ENCODE assay signal across 16 cellular contexts in the genomic region with DNA sequence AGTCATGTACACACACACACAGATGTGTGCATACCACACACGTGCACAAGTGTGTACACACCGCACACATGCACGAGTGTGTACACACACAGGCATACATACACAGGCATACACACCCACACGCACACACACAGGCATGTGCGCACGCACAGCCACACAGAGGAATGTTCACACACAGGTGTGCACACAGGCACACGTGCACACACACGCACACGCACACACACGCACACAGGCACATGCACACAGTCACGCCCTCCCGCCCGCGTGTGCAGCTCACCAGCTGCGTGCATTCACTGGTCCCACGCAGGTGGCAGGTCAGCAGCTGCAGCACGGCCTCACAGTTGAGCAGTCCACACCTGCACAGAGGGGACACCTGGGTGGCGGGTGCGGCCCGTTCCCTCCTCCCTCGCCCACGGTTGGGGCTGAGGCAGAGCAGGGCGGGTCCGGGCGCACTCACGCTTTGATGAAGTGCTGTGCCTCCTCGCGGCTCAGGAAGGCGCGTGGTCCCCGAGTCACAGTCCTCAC. TPM values are rescaled to one million over a fixed set of nuclear protein-coding genes. Genes with fewer than 3 reads are reported as not detected.
DNase-seq lines count a peak whose midpoint lies in the region; ATAC-seq and TF ChIP-seq lines count a peak whose summit lies in the region.
"Had no signal": no experiment of that assay in that cellular context is flagged by ENCODE, and none has a peak within 500 bp of the region (broad histone marks: within the 10 kb centered on the region; RNA-seq: fewer than 3 reads in every experiment).

No MANE protein-coding gene starts in this region.

- peak overlapping the region; percentile 54; the same call in 1 of the 2 replicates for H3K27ac Mint-ChIP-seq in WTC11
- no peak overlapping the region for H3K27ac Mint-ChIP-seq in activated CD8-positive, alpha-beta T cell treated with anti-CD3 and anti-CD28 coated beads for 36 hours

- H2BK120ac ChIP-seq in mesenchymal stem cell (ENCODE audit: low read depth, low read length), result no peak overlapping the region

- peaks cover 3% of the 10 kb centered on the region for H3K27me3 Mint-ChIP-seq in WTC11 (ENCODE audit: low read depth)
- H3K27me3 Mint-ChIP-seq in activated CD8-positive, alpha-beta T cell treated with anti-CD3 and anti-CD28 coated beads for 36 hours, result no peaks in the 10 kb centered on the region

- CTCF ChIA-PET in WTC11 (lab: Charles Lee), result interaction anchor here (0.9 to 1.0 kb wide), 3 partner anchors 88 to 137 kb away, joined by 3 to 4 read pairs (median 3); no protein-coding TSS in a partner anchor
- CTCF ChIA-PET in activated CD8-positive, alpha-beta T cell treated with anti-CD3 and anti-CD28 coated beads for 36 hours (lab: Charles Lee), result no interaction called here

- intact Hi-C loops in activated CD8-positive, alpha-beta T cell treated with anti-CD3 and anti-CD28 coated beads for 36 hours (cut with micrococcal nuclease), result no loop called here

- H3K79me1 ChIP-seq in mesenchymal stem cell (replicated peaks; ENCODE audit: low read length, poor library complexity, severe bottlenecking), result peaks cover 37% of the 10 kb centered on the region

- no peaks in the 10 kb centered on the region for H3K27me3 ChIP-seq in mesenchymal stem cell (ENCODE audit: control insufficient read depth in 1 of 2, insufficient read depth in 1 of 2, low read length in 2 of 2)
- H3K27me3 ChIP-seq: MG63 had no signal

- TF ChIP-seq CTCF in WTC11 (IDR thresholded peaks at IDR 0.05), result no peak
- no peak for TF ChIP-seq CTCF in activated CD8-positive, alpha-beta T cell treated with anti-CD3 and anti-CD28 coated beads for 36 hours (IDR thresholded peaks at IDR 0.05)

- peaks cover 40 to 77% of the 10 kb centered on the region in 2 experiments for H3K36me3 ChIP-seq in mesenchymal stem cell (ENCODE audit: control insufficient read depth in 1 of 2, insufficient read depth in 2 of 2, low read depth in 1 of 2, low read length in 2 of 2)

- H3K4me3 ChIP-seq in mesenchymal stem cell (ENCODE audit: insufficient read depth in 1 of 2, low read depth in 1 of 2, low read length in 2 of 2), result no peak overlapping the region
- H3K4me3 ChIP-seq: MG63 had no signal

- H3K14ac ChIP-seq in mesenchymal stem cell (ENCODE audit: low read length in 2 of 2), result no peak overlapping the region

- H4K8ac ChIP-seq in mesenchymal stem cell (ENCODE audit: low read length), result no peak overlapping the region

- no peak overlapping the region for H3K4me3 Mint-ChIP-seq in WTC11
- H3K4me3 Mint-ChIP-seq in activated CD8-positive, alpha-beta T cell treated with anti-CD3 and anti-CD28 coated beads for 36 hours, result no peak overlapping the region

- peaks cover 6% of the 10 kb centered on the region for H3K4me1 ChIP-seq in mesenchymal stem cell (ENCODE audit: control insufficient read depth, insufficient read depth, low read depth, low read length)

- H3K23ac ChIP-seq in mesenchymal stem cell (ENCODE audit: low read length in 2 of 2), result no peak overlapping the region

- H3K36me3 Mint-ChIP-seq in WTC11, result peaks cover 14% of the 10 kb centered on the region
- H3K36me3 Mint-ChIP-seq in activated CD8-positive, alpha-beta T cell treated with anti-CD3 and anti-CD28 coated beads for 36 hours (ENCODE audit: low read depth), result peaks cover 7% of the 10 kb centered on the region

- peak overlapping the region; percentile 31 for H4K91ac ChIP-seq in mesenchymal stem cell (ENCODE audit: low read length)

- ATAC-seq in WTC11 (no peak), SK-N-SH treated with all-trans-retinoic acid at 6 μM for 48 hours (no peak)
- no peak for ATAC-seq in activated CD8-positive, alpha-beta T cell treated with anti-CD3 and anti-CD28 coated beads for 36 hours

- H2BK5ac ChIP-seq in mesenchymal stem cell (ENCODE audit: low read depth, low read length, poor library complexity, severe bottlenecking), result no peak overlapping the region

- no peak overlapping the region for H3K4ac ChIP-seq in mesenchymal stem cell (ENCODE audit: low read depth in 1 of 2, low read length in 2 of 2)

- no peak overlapping the region for H2BK15ac ChIP-seq in mesenchymal stem cell (ENCODE audit: low read depth, poor library complexity, severe bottlenecking)

- H3K9me3 Mint-ChIP-seq in WTC11, result no peaks in the 10 kb centered on the region
- no peaks in the 10 kb centered on the region for H3K9me3 Mint-ChIP-seq in activated CD8-positive, alpha-beta T cell treated with anti-CD3 and anti-CD28 coated beads for 36 hours

- 95% methylated on average over 31 of the region's 31 CpGs for WGBS in mesenchymal stem cell

- H3K9me3 ChIP-seq in mesenchymal stem cell (ENCODE audit: control insufficient read depth, low read length), result peaks cover 3% of the 10 kb centered on the region

- POLR2A ChIA-PET in WTC11 (lab: Charles Lee), result no interaction called here
- POLR2A ChIA-PET in activated CD8-positive, alpha-beta T cell treated with anti-CD3 and anti-CD28 coated beads for 36 hours (lab: Charles Lee), result no interaction called here

- DNase-seq in NCI-H748 (lab: John Stamatoyannopoulos, UW; ENCODE audit: unreplicated experiment), result peak; percentile 18
- no peak for DNase-seq in NCI-H748 treated with DMSO at 0.1 percent for 48 hours (lab: John Stamatoyannopoulos, UW)
- DNase-seq in COLO668 (lab: John Stamatoyannopoulos, UW; ENCODE audit: unreplicated experiment), result peak; percentile 42
- no peak for DNase-seq in WTC11 (ENCODE audit: low spot score)
- no peak for DNase-seq in mesenchymal stem cell
- DNase-seq in NCI-H2227 (lab: John Stamatoyannopoulos, UW; ENCODE audit: unreplicated experiment), result no peak
- DNase-seq in activated CD8-positive, alpha-beta T cell treated with anti-CD3 and anti-CD28 coated beads for 36 hours, result no peak
- DNase-seq: C1 segment of cervical spinal cord, Caco-2, MG63, NCI-H1105 treated with DMSO at 0.1 percent for 48 hours, NCI-H187, NCI-H2171 treated with DMSO at 0.1 percent for 48 hours, NCI-H510A had no signal

- no peak overlapping the region for H2AFZ ChIP-seq in mesenchymal stem cell (ENCODE audit: low read depth, low read length)

- no peak overlapping the region for H2BK12ac ChIP-seq in mesenchymal stem cell (ENCODE audit: low read length in 2 of 2)

- H3K18ac ChIP-seq in mesenchymal stem cell (ENCODE audit: low read depth in 1 of 2, low read length in 2 of 2), result no peak overlapping the region

- H2AK5ac ChIP-seq in mesenchymal stem cell (ENCODE audit: low read length, severe bottlenecking), result no peak overlapping the region

- H3K4me1 Mint-ChIP-seq in WTC11, result no peaks in the 10 kb centered on the region
- peaks cover 8% of the 10 kb centered on the region for H3K4me1 Mint-ChIP-seq in activated CD8-positive, alpha-beta T cell treated with anti-CD3 and anti-CD28 coated beads for 36 hours (ENCODE audit: low read depth)

- no peak overlapping the region for H3K27ac ChIP-seq in mesenchymal stem cell (ENCODE audit: low read length, poor library complexity, severe bottlenecking)
- H3K27ac ChIP-seq: HL-60 had no signal

- H3K9ac ChIP-seq in mesenchymal stem cell (ENCODE audit: low read length), result no peak overlapping the region

- H3K4me2 ChIP-seq in mesenchymal stem cell (ENCODE audit: low read length, poor library complexity, severe bottlenecking), result no peak overlapping the region

TF ChIP-seq in WTC11, 78 proteins besides CTCF, POLR2A, EP300 and RAD21 (continues in another document):
- TF ChIP-seq SMAD4 (CRISPR knock-in tag; IDR thresholded peaks at IDR 0.05) (no peak), MAX (CRISPR knock-in tag; IDR thresholded peaks at IDR 0.05) (no peak), PRRX2 (CRISPR knock-in tag; IDR thresholded peaks at IDR 0.05) (no peak), GABPB1 (CRISPR knock-in tag; IDR thresholded peaks at IDR 0.05) (no peak), ZNF263 (CRISPR knock-in tag; IDR thresholded peaks at IDR 0.05; ENCODE audit: low read depth) (no peak)

TF ChIP-seq in SK-N-SH treated with all-trans-retinoic acid at 6 μM for 48 hours, 23 proteins besides CTCF, POLR2A, EP300 and RAD21 (continues in another document):
- no peak for TF ChIP-seq ISL1 (CRISPR knock-in tag; IDR thresholded peaks at IDR 0.05)
- no peak for TF ChIP-seq SNAI2 (CRISPR knock-in tag; IDR thresholded peaks at IDR 0.05)
- no peak for TF ChIP-seq CSDC2 (CRISPR knock-in tag; IDR thresholded peaks at IDR 0.05)
- no peak for TF ChIP-seq TOX (CRISPR knock-in tag; IDR thresholded peaks at IDR 0.05; ENCODE audit: borderline replicate concordance)
- TF ChIP-seq CREB5 (CRISPR knock-in tag; IDR thresholded peaks at IDR 0.05; ENCODE audit: low read depth), result no peak
- no peak for TF ChIP-seq TCF4 (CRISPR knock-in tag; IDR thresholded peaks at IDR 0.05; ENCODE audit: borderline replicate concordance)
- no peak for TF ChIP-seq BACH2 (CRISPR knock-in tag; IDR thresholded peaks at IDR 0.05; ENCODE audit: borderline replicate concordance)
- TF ChIP-seq OSR1 (CRISPR knock-in tag; IDR thresholded peaks at IDR 0.05), result no peak

RNA-seq across cellular contexts. Expression of gene TEPSIN, which starts 7.7 kb away (rescaled TPM):
- total RNA-seq in WTC11 (2021), result 32.2 to 40.7 TPM (median 35.4 TPM) in 3 replicates
- polyA plus RNA-seq in mesenchymal stem cell (2013, experiment 1 of 2), result 17.7 TPM
- 18.9 TPM for polyA plus RNA-seq in mesenchymal stem cell (2013, experiment 2 of 2)
- 10 to 100 TPM; 28.2 to 32.2 TPM for total RNA-seq in activated CD8-positive, alpha-beta T cell treated with anti-CD3 and anti-CD28 coated beads for 36 hours

RNA-seq across cellular contexts. Expression of gene NDUFAF8, which starts 7.9 kb away (rescaled TPM):
- total RNA-seq in WTC11 (2021), result 58.6 to 73.0 TPM (median 59.9 TPM) in 3 replicates
- 206 TPM for polyA plus RNA-seq in mesenchymal stem cell (2013, experiment 1 of 2)
- polyA plus RNA-seq in mesenchymal stem cell (2013, experiment 2 of 2), result 215 TPM
- 10 to 100 TPM; 72.3 to 75.4 TPM for total RNA-seq in activated CD8-positive, alpha-beta T cell treated with anti-CD3 and anti-CD28 coated beads for 36 hours

RNA-seq across cellular contexts. Expression of gene CEP131, which starts 8.4 kb away (rescaled TPM):
- 32.4 to 35.2 TPM (median 34.3 TPM) in 3 replicates for total RNA-seq in WTC11 (2021)
- 4.5 TPM for polyA plus RNA-seq in mesenchymal stem cell (2013, experiment 1 of 2)
- 4.3 TPM for polyA plus RNA-seq in mesenchymal stem cell (2013, experiment 2 of 2)
- 10 to 100 TPM in 1 of 2 experiments, 1 to 10 TPM in 1; 7.9 to 10.9 TPM for total RNA-seq in activated CD8-positive, alpha-beta T cell treated with anti-CD3 and anti-CD28 coated beads for 36 hours

Comparison
In these comparisons a context has a peak if more than half of its experiments do, and no peak if none do; other contexts are left out.
1. DNase-seq: peak in NCI-H748 (single experiment) and COLO668 (single experiment); none in NCI-H748 treated with DMSO at 0.1 percent for 48 hours (single experiment), WTC11 (single experiment), mesenchymal stem cell (single experiment), NCI-H2227 (single experiment) and activated CD8-positive, alpha-beta T cell treated with anti-CD3 and anti-CD28 coated beads for 36 hours (single experiment).